In the genomic region with DNA sequence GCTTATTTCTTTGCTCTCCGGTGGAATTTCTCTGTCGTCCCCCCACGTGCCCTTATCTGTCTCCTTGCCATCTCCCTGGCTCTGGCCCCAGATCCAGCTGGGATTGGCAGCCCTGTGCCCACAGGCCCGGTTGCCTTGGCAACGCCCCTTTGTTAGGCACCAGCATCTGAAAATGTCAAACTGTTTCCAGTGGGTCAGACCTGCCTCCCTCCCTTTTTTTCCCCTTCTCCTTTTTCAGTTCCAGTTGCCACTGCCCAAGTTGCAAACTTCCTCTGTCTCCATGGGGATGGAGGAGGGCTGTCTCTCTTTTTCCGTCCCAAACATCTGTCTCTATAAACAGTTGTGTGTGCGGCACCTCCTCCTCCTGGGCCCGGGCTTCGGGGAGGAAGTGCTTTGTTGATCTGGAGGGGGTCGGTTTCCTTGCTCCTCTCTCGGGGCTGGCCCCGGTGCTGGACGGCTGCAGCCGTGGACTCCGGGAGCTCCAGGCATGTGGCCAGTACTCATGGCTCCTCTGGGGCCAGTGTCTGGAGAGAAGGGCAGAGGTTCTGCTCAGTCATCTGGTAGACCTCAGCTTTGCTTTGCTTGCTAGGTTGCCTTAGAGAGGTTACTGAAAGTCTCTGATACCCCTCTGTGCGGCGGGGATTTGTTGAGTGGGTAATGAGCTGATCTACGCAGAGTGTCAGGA, we compare ENCODE assay signal across 1 cellular context.
TF ChIP-seq lines count a peak whose summit lies in the region.

No MANE protein-coding gene starts in this region.

TF ChIP-seq in K562, 482 proteins besides CTCF, POLR2A, EP300 and RAD21 (continued from another document):
- TF ChIP-seq, protein P1, sequence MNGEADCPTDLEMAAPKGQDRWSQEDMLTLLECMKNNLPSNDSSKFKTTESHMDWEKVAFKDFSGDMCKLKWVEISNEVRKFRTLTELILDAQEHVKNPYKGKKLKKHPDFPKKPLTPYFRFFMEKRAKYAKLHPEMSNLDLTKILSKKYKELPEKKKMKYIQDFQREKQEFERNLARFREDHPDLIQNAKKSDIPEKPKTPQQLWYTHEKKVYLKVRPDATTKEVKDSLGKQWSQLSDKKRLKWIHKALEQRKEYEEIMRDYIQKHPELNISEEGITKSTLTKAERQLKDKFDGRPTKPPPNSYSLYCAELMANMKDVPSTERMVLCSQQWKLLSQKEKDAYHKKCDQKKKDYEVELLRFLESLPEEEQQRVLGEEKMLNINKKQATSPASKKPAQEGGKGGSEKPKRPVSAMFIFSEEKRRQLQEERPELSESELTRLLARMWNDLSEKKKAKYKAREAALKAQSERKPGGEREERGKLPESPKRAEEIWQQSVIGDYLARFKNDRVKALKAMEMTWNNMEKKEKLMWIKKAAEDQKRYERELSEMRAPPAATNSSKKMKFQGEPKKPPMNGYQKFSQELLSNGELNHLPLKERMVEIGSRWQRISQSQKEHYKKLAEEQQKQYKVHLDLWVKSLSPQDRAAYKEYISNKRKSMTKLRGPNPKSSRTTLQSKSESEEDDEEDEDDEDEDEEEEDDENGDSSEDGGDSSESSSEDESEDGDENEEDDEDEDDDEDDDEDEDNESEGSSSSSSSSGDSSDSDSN (IDR thresholded peaks at IDR 0.05; ENCODE audit: borderline replicate concordance in 1 of 2, low read depth in 2 of 2, low read length in 2 of 2) = 0 out of 4 replicates have a peak, but pooled peaks of 1 of the 2 experiments have one; percentile 36
- TF ChIP-seq MCM5 (IDR thresholded peaks at IDR 0.05; ENCODE audit: low read depth) (no peak), NFATC3 (IDR thresholded peaks at IDR 0.05) (no peak), ZZZ3 (IDR thresholded peaks at IDR 0.05) (no peak), SREBF2 (CRISPR knock-in tag; IDR thresholded peaks at IDR 0.05) (no peak), ZNF274 (IDR thresholded peaks at IDR 0.05; ENCODE audit: borderline replicate concordance, low read depth, low read length) (no peak), SPI1 (IDR thresholded peaks at IDR 0.05; ENCODE audit: borderline replicate concordance, low read depth, low read length) (peak; percentile 53; the same call in 1 of the 2 replicates), KAT8 (IDR thresholded peaks at IDR 0.05; ENCODE audit: low read depth) (no peak), HMGN3 (IDR thresholded peaks at IDR 0.05; ENCODE audit: borderline replicate concordance, extremely low read depth, insufficient read length, low read depth, low read length) (no peak), HNRNPL (IDR thresholded peaks at IDR 0.05; ENCODE audit: low read depth, low read length) (0 out of 2 replicates have a peak, but pooled peaks have one; percentile 26), BRD4 (IDR thresholded peaks at IDR 0.05) (no peak)
- TF ChIP-seq, protein P2, sequence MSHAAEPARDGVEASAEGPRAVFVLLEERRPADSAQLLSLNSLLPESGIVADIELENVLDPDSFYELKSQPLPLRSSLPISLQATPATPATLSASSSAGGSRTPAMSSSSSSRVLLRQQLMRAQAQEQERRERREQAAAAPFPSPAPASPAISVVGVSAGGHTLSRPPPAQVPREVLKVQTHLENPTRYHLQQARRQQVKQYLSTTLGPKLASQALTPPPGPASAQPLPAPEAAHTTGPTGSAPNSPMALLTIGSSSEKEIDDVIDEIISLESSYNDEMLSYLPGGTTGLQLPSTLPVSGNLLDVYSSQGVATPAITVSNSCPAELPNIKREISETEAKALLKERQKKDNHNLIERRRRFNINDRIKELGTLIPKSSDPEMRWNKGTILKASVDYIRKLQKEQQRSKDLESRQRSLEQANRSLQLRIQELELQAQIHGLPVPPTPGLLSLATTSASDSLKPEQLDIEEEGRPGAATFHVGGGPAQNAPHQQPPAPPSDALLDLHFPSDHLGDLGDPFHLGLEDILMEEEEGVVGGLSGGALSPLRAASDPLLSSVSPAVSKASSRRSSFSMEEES (CRISPR knock-in tag; IDR thresholded peaks at IDR 0.05) = no peak
- TF ChIP-seq, protein P3, sequence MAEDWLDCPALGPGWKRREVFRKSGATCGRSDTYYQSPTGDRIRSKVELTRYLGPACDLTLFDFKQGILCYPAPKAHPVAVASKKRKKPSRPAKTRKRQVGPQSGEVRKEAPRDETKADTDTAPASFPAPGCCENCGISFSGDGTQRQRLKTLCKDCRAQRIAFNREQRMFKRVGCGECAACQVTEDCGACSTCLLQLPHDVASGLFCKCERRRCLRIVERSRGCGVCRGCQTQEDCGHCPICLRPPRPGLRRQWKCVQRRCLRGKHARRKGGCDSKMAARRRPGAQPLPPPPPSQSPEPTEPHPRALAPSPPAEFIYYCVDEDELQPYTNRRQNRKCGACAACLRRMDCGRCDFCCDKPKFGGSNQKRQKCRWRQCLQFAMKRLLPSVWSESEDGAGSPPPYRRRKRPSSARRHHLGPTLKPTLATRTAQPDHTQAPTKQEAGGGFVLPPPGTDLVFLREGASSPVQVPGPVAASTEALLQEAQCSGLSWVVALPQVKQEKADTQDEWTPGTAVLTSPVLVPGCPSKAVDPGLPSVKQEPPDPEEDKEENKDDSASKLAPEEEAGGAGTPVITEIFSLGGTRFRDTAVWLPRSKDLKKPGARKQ (CRISPR knock-in tag; IDR thresholded peaks at IDR 0.05) = no peak
- TF ChIP-seq, protein P4, sequence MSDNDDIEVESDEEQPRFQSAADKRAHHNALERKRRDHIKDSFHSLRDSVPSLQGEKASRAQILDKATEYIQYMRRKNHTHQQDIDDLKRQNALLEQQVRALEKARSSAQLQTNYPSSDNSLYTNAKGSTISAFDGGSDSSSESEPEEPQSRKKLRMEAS (CRISPR knock-in tag; IDR thresholded peaks at IDR 0.05) = 0 out of 2 replicates have a peak, but pooled peaks have one; percentile 29
- TF ChIP-seq, protein P5, sequence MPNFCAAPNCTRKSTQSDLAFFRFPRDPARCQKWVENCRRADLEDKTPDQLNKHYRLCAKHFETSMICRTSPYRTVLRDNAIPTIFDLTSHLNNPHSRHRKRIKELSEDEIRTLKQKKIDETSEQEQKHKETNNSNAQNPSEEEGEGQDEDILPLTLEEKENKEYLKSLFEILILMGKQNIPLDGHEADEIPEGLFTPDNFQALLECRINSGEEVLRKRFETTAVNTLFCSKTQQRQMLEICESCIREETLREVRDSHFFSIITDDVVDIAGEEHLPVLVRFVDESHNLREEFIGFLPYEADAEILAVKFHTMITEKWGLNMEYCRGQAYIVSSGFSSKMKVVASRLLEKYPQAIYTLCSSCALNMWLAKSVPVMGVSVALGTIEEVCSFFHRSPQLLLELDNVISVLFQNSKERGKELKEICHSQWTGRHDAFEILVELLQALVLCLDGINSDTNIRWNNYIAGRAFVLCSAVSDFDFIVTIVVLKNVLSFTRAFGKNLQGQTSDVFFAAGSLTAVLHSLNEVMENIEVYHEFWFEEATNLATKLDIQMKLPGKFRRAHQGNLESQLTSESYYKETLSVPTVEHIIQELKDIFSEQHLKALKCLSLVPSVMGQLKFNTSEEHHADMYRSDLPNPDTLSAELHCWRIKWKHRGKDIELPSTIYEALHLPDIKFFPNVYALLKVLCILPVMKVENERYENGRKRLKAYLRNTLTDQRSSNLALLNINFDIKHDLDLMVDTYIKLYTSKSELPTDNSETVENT (CRISPR knock-in tag; IDR thresholded peaks at IDR 0.05) = no peak
- TF ChIP-seq, protein P6, sequence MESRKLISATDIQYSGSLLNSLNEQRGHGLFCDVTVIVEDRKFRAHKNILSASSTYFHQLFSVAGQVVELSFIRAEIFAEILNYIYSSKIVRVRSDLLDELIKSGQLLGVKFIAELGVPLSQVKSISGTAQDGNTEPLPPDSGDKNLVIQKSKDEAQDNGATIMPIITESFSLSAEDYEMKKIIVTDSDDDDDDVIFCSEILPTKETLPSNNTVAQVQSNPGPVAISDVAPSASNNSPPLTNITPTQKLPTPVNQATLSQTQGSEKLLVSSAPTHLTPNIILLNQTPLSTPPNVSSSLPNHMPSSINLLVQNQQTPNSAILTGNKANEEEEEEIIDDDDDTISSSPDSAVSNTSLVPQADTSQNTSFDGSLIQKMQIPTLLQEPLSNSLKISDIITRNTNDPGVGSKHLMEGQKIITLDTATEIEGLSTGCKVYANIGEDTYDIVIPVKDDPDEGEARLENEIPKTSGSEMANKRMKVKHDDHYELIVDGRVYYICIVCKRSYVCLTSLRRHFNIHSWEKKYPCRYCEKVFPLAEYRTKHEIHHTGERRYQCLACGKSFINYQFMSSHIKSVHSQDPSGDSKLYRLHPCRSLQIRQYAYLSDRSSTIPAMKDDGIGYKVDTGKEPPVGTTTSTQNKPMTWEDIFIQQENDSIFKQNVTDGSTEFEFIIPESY (CRISPR knock-in tag; IDR thresholded peaks at IDR 0.05) = 0 out of 2 replicates have a peak, but pooled peaks have one; percentile 6
- TF ChIP-seq, protein P7, sequence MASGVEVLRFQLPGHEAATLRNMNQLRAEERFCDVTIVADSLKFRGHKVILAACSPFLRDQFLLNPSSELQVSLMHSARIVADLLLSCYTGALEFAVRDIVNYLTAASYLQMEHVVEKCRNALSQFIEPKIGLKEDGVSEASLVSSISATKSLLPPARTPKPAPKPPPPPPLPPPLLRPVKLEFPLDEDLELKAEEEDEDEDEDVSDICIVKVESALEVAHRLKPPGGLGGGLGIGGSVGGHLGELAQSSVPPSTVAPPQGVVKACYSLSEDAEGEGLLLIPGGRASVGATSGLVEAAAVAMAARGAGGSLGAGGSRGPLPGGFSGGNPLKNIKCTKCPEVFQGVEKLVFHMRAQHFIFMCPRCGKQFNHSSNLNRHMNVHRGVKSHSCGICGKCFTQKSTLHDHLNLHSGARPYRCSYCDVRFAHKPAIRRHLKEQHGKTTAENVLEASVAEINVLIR (CRISPR knock-in tag; IDR thresholded peaks at IDR 0.05) = no peak
